23 cellular contexts compared by ENCODE assay signal in the genomic region with DNA sequence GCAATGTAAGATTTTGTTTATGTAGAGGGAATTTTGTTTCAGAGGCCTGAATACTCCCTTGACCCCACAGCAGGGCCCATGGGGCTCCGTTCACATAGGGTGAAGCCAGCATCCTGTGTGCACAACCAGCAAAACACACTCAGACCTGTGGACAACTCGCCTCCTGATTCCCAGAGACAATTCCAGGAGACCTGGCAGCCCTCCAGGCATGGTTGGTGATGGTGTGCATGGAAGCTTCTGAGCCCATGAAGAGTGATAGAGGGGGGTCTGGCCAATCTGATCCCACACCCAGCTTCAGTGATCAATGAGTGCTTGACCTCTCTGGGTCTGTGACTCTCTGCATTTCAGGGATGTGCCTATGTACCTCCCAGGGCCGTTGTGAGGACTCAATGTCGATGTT.
"Had no signal": no experiment of that assay in that cellular context is flagged by ENCODE, and none has a peak within 500 bp of the region (broad histone marks: within the 10 kb centered on the region; RNA-seq: fewer than 3 reads in every experiment).

No MANE protein-coding gene starts in this region.

- H3K36me3 Mint-ChIP-seq: IgD-negative memory B cell had no signal

- H3K9me3 ChIP-seq: SJSA1 had no signal

- H3K27ac ChIP-seq: HL-60, KMS-11, SJSA1, SK-N-MC had no signal

- H3K9me3 Mint-ChIP-seq: IgD-negative memory B cell had no signal

- H3K4me3 ChIP-seq: K562, SJSA1, SK-N-MC had no signal

- H3K27me3 ChIP-seq: SJSA1 had no signal

- ATAC-seq: K562 had no signal

- H3K4me1 ChIP-seq: SJSA1 had no signal

- H3K27ac Mint-ChIP-seq: IgD-negative memory B cell had no signal

- H3K4me3 Mint-ChIP-seq: IgD-negative memory B cell had no signal

- H3K9ac ChIP-seq: KMS-11 had no signal

- DNase-seq: Kasumi-1, MM.1S, NCI-H1092 treated with DMSO at 0.1 percent for 48 hours, NCI-H1436, NCI-H187, NCI-H2029, NCI-H2081 treated with DMSO at 0.1 percent for 48 hours, NCI-H2171, NCI-H226, NCI-H446, NCI-H510A, NCI-H524 treated with DMSO at 0.1 percent for 48 hours, NCI-H69, NCI-H774, Right ventricle myocardium superior, RPMI8226, SIG-M5 had no signal

- H3K4me1 Mint-ChIP-seq: IgD-negative memory B cell had no signal

- H3K4me2 ChIP-seq: KMS-11 had no signal

- H3K36me3 ChIP-seq: SJSA1 had no signal
